ENCODE assay signal across 25 cellular contexts in genomic region chr12:24425601-24425970, GRCh38.
DNase-seq lines count a peak whose midpoint lies in the region; ATAC-seq and TF ChIP-seq lines count a peak whose summit lies in the region.
"Had no signal": no experiment of that assay in that cellular context is flagged by ENCODE, and none has a peak within 500 bp of the region (broad histone marks: within the 10 kb centered on the region; RNA-seq: fewer than 3 reads in every experiment).

No MANE protein-coding gene starts in this region.

- no peaks in the 10 kb centered on the region for H3K27me3 Mint-ChIP-seq in activated T-cell treated with anti-CD3 and anti-CD28 coated beads, Interleukin-2, amount 50 U/mL, for 4 hours (ENCODE audit: low read depth)
- H3K27me3 Mint-ChIP-seq: central memory CD8-positive, alpha-beta T cell; IgD-negative memory B cell had no signal

- no peaks in the 10 kb centered on the region for H3K9me3 ChIP-seq in smooth muscle cell (replicated peaks; ENCODE audit: low read depth)
- H3K9me3 ChIP-seq: A549, prostate gland, upper lobe of left lung had no signal

- H3K79me2 ChIP-seq in smooth muscle cell (ENCODE audit: low read depth), result peaks cover 51% of the 10 kb centered on the region

- no peak overlapping the region for H3K4me3 Mint-ChIP-seq in activated T-cell treated with anti-CD3 and anti-CD28 coated beads, Interleukin-2, amount 50 U/mL, for 4 hours
- H3K4me3 Mint-ChIP-seq: activated naive CD8-positive, alpha-beta T cell treated with anti-CD3 and anti-CD28 coated beads, Interleukin-2, amount 10 ng/mL, durations not matched to agents 7 days and 5 days; CD14-positive monocyte; central memory CD8-positive, alpha-beta T cell; IgD-negative memory B cell; nephron progenitor cell had no signal

- TF ChIP-seq CTCF in fibroblast of pulmonary artery (IDR thresholded peaks at IDR 0.05; ENCODE audit: low read length, missing control alignments), result no peak
- no peak for TF ChIP-seq CTCF in smooth muscle cell (IDR thresholded peaks at IDR 0.05; ENCODE audit: borderline replicate concordance, insufficient read depth, poor library complexity, severe bottlenecking)

- H3K4me2 ChIP-seq in smooth muscle cell, result peak overlapping the region; percentile 50
- H3K4me2 ChIP-seq: A549 had no signal

- H3K9me3 Mint-ChIP-seq in activated T-cell treated with anti-CD3 and anti-CD28 coated beads, Interleukin-2, amount 50 U/mL, for 4 hours, result no peaks in the 10 kb centered on the region
- H3K9me3 Mint-ChIP-seq: activated naive CD8-positive, alpha-beta T cell treated with anti-CD3 and anti-CD28 coated beads, Interleukin-2, amount 10 ng/mL, durations not matched to agents 7 days and 5 days; central memory CD8-positive, alpha-beta T cell had no signal

- no peaks in the 10 kb centered on the region for H3K27me3 ChIP-seq in smooth muscle cell (ENCODE audit: low read depth)
- H3K27me3 ChIP-seq: esophagus muscularis mucosa, upper lobe of left lung had no signal

- H3K36me3 ChIP-seq in smooth muscle cell (ENCODE audit: low read depth), result no peaks in the 10 kb centered on the region
- H3K36me3 ChIP-seq: esophagus muscularis mucosa, prostate gland, upper lobe of left lung had no signal

- H3F3A ChIP-seq in smooth muscle cell (ENCODE audit: low read depth), result no peaks in the 10 kb centered on the region

- H3K27ac ChIP-seq in smooth muscle cell (ENCODE audit: low read depth), result peak overlapping the region; percentile 56
- H3K27ac ChIP-seq: A549, esophagus muscularis mucosa, prostate gland, upper lobe of left lung had no signal

- no peak overlapping the region for H2AFZ ChIP-seq in smooth muscle cell (ENCODE audit: low read depth)

- no peak overlapping the region for H3K9ac ChIP-seq in smooth muscle cell (ENCODE audit: low read depth)

- 48% methylated on average over 2 of the region's 2 CpGs for WGBS in smooth muscle cell (ENCODE audit: low lambda C conversion rate)

- H3K4me1 ChIP-seq in smooth muscle cell (ENCODE audit: low read depth), result peaks cover 9% of the 10 kb centered on the region
- H3K4me1 ChIP-seq: A549, esophagus muscularis mucosa, prostate gland, upper lobe of left lung had no signal

- ATAC-seq in activated T-cell treated with anti-CD3 and anti-CD28 coated beads, Interleukin-2, amount 50 U/mL, for 4 hours, result peak; percentile 34 to 35
- no peak for ATAC-seq in GM21723 (IDR thresholded peaks at IDR 0.05; ENCODE audit: unreplicated experiment)
- ATAC-seq in GM21576 (IDR thresholded peaks at IDR 0.05; ENCODE audit: unreplicated experiment), result no peak
- ATAC-seq: A549 had no signal

- peaks cover 23% of the 10 kb centered on the region for H4K20me1 ChIP-seq in smooth muscle cell (ENCODE audit: low read depth)

- H3K4me3 ChIP-seq in fibroblast of pulmonary artery (replicated peaks; ENCODE audit: low read depth, low read length) (no peak overlapping the region), smooth muscle cell (no peak overlapping the region)
- H3K4me3 ChIP-seq: A549, esophagus muscularis mucosa, prostate gland, upper lobe of left lung had no signal

- H3K36me3 Mint-ChIP-seq in activated T-cell treated with anti-CD3 and anti-CD28 coated beads, Interleukin-2, amount 50 U/mL, for 4 hours (ENCODE audit: insufficient read depth), result no peaks in the 10 kb centered on the region
- H3K36me3 Mint-ChIP-seq: activated naive CD8-positive, alpha-beta T cell treated with anti-CD3 and anti-CD28 coated beads, Interleukin-2, amount 10 ng/mL, durations not matched to agents 7 days and 5 days; CD14-positive monocyte; IgD-negative memory B cell had no signal

- peaks cover 3% of the 10 kb centered on the region for H3K4me1 Mint-ChIP-seq in activated T-cell treated with anti-CD3 and anti-CD28 coated beads, Interleukin-2, amount 50 U/mL, for 4 hours (ENCODE audit: low read depth)
- H3K4me1 Mint-ChIP-seq: CD14-positive monocyte; central memory CD8-positive, alpha-beta T cell had no signal

- no peak for DNase-seq in activated T-cell treated with anti-CD3 and anti-CD28 coated beads, Interleukin-2, amount 50 U/mL, for 4 hours
- no peak for DNase-seq in activated T-cell treated with anti-CD3 and anti-CD28 coated beads, Interleukin-2, amount 50 U/mL, for 48 hours
- DNase-seq in SW480 (ENCODE audit: low spot score), result peak; percentile 44
- peak; percentile 2 for DNase-seq in fibroblast of pulmonary artery (ENCODE audit: low read depth)
- no peak for DNase-seq in smooth muscle cell (lab: John Stamatoyannopoulos, UW; ENCODE audit: unreplicated experiment)
- DNase-seq in hypothalamus (lab: John Stamatoyannopoulos, UW), result no peak
- DNase-seq: activated CD4-positive, alpha-beta T cell treated with anti-CD3 and anti-CD28 coated beads, Interleukin-2, amount 50 U/mL, for 1 hour; activated CD8-positive, alpha-beta memory T cell treated with anti-CD3 and anti-CD28 coated beads, Interleukin-2, amount 50 U/mL, for 48 hours; activated naive CD8-positive, alpha-beta T cell treated with anti-CD3 and anti-CD28 coated beads, Interleukin-2, amount 10 ng/mL, durations not matched to agents 7 days and 5 days; DMS153; effector CD8-positive, alpha-beta T cell; MV-4-11; NCI-H2029; NCI-H446; nephron progenitor cell; stimulated activated naive CD4-positive, alpha-beta T cell; upper lobe of left lung had no signal

Comparison
In these comparisons a context has a peak if more than half of its experiments do, and no peak if none do; other contexts are left out.
1. ATAC-seq: peak in activated T-cell treated with anti-CD3 and anti-CD28 coated beads, Interleukin-2, amount 50 U/mL, for 4 hours (2 of 2); none in GM21723 (single experiment) and GM21576 (single experiment).
2. DNase-seq: peak in SW480 (single experiment) and fibroblast of pulmonary artery (single experiment); none in activated T-cell treated with anti-CD3 and anti-CD28 coated beads, Interleukin-2, amount 50 U/mL, for 4 hours (single experiment), activated T-cell treated with anti-CD3 and anti-CD28 coated beads, Interleukin-2, amount 50 U/mL, for 48 hours (0 of 2), smooth muscle cell (single experiment) and hypothalamus (0 of 51).